1 cellular context compared by ENCODE assay signal in the genomic region with DNA sequence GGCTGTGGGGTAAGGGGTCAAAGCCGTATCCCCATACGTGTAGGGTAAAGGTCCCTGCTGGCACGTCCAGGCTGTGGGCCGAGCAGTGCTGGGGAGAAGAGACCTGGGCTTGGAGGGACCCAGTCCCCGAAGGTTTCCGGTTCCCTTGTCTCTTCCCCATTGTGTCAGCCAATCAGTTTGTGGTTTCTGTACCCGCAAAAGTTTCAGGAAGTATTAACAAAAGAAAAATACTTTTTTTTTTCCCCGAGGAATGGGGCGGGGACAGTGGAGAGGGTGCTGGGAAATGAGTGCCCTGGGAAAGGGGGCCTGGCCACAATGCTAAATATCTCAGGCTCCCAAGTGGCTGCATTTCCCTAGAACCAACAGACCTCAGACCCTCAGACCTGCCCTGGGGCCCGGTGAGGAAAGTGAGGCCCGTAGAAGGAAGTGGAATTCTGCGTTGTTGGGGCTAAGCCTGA.
TF ChIP-seq lines count a peak whose summit lies in the region.

No MANE protein-coding gene starts in this region.

TF ChIP-seq in GM23338, 12 proteins besides CTCF, POLR2A, EP300 and RAD21 (continued from another document):
- no peak for TF ChIP-seq ZNF462 (CRISPR knock-in tag; IDR thresholded peaks at IDR 0.05)
- TF ChIP-seq STAT1 (IDR thresholded peaks at IDR 0.05; ENCODE audit: unreplicated experiment) = no peak
- TF ChIP-seq EZH2phosphoT487 (IDR thresholded peaks at IDR 0.05; ENCODE audit: unreplicated experiment) = no peak
- no peak for TF ChIP-seq CREB1 (CRISPR knock-in tag; IDR thresholded peaks at IDR 0.05; ENCODE audit: low read depth)
